ENCODE assay signal across 20 cellular contexts in genomic region chr20:62663484-62664315, GRCh38.
A peak's percentile ranks its signal among the peaks of the same experiment; 100 is the strongest.
DNase-seq lines count a peak whose midpoint lies in the region; ATAC-seq and TF ChIP-seq lines count a peak whose summit lies in the region.
"Had no signal": no experiment of that assay in that cellular context is flagged by ENCODE, and none has a peak within 500 bp of the region (broad histone marks: within the 10 kb centered on the region; RNA-seq: fewer than 3 reads in every experiment).

No MANE protein-coding gene starts in this region.

- H3K4me1 ChIP-seq in BLaER1 = peaks cover 11% of the 10 kb centered on the region; the same call in 1 of the 2 replicates

- H3K27ac ChIP-seq in BLaER1 (0 out of 2 replicates have a peak overlapping the region, but pooled peaks have one; percentile 4), RWPE1 (peak overlapping the region; percentile 84), substantia nigra (ENCODE audit: low read depth, low read length, poor library complexity, severe bottlenecking) (no peak overlapping the region)
- H3K27ac ChIP-seq: KMS-11 had no signal

- H3K27me3 Mint-ChIP-seq in nephron (ENCODE audit: low read depth) = peaks cover 35% of the 10 kb centered on the region
- H3K27me3 Mint-ChIP-seq: CD4-positive, alpha-beta T cell had no signal

- TF ChIP-seq CTCF in RWPE1 (conservative IDR thresholded peaks at IDR 0.05; ENCODE audit: low read depth) = no peak
- TF ChIP-seq CTCF in nephron (IDR thresholded peaks at IDR 0.05; ENCODE audit: unreplicated experiment in 3 of 3) = no peak

- CTCF ChIA-PET in RWPE1 (lab: Yijun Ruan, JAX) = interaction anchor here (0.6 to 1.2 kb wide), 3 partner anchors 109 to 216 kb away, joined by 3 read pairs; no protein-coding TSS in a partner anchor

- H3K9ac ChIP-seq in BLaER1 = no peak overlapping the region
- H3K9ac ChIP-seq: KMS-11 had no signal

- H3K4me3 Mint-ChIP-seq in nephron = no peak overlapping the region
- H3K4me3 Mint-ChIP-seq: CD4-positive, alpha-beta T cell had no signal

- H3K27me3 ChIP-seq in BLaER1 = no peaks in the 10 kb centered on the region
- H3K27me3 ChIP-seq: BE2C had no signal

- POLR2A ChIA-PET in RWPE1 (lab: Yijun Ruan, JAX; ENCODE audit: low non-redundant PET) = no interaction called here

- ATAC-seq in GM21528 (IDR thresholded peaks at IDR 0.05; ENCODE audit: low FRiP score, unreplicated experiment) = no peak
- no peak for ATAC-seq in HG03097 (IDR thresholded peaks at IDR 0.05; ENCODE audit: low FRiP score, unreplicated experiment)

- H3K9me3 Mint-ChIP-seq in nephron = no peaks in the 10 kb centered on the region
- H3K9me3 Mint-ChIP-seq: CD4-positive, alpha-beta T cell had no signal

- no peak overlapping the region for H3K4me3 ChIP-seq in BLaER1

- H3K9me3 ChIP-seq in BLaER1 = no peaks in the 10 kb centered on the region
- H3K9me3 ChIP-seq: BE2C had no signal

- no peaks in the 10 kb centered on the region for H3K36me3 Mint-ChIP-seq in nephron (ENCODE audit: low read depth)

- peaks cover 65% of the 10 kb centered on the region for H4K20me1 ChIP-seq in BLaER1

- H3K36me3 ChIP-seq in BLaER1 = peaks cover 88% of the 10 kb centered on the region

- DNase-seq in ELF-1 (ENCODE audit: low read depth, low spot score) (peak; percentile 51), RWPE1 (ENCODE audit: low spot score) (no peak), substantia nigra (lab: John Stamatoyannopoulos, UW) (no peak)
- DNase-seq: BE2C; CD4-positive, alpha-beta T cell; COR-L47; DMS 273 treated with DMSO at 0.1 percent for 48 hours; DND-41; NCI-H1105; NCI-H2029 treated with DMSO at 0.1 percent for 48 hours; NCI-H2171; NCI-H345; NCI-H524; NCI-H82; Right ventricle myocardium superior had no signal

- peaks cover 29% of the 10 kb centered on the region for H3K4me1 Mint-ChIP-seq in nephron

- H3K4me2 ChIP-seq in BLaER1 = no peak overlapping the region
- H3K4me2 ChIP-seq: KMS-11 had no signal

- peak overlapping the region in 2 of 3 experiments; percentile 20 to 31 for H3K27ac Mint-ChIP-seq in nephron
- H3K27ac Mint-ChIP-seq: CD4-positive, alpha-beta T cell had no signal
